ENCODE assay signal across 8 cellular contexts in the genomic region with DNA sequence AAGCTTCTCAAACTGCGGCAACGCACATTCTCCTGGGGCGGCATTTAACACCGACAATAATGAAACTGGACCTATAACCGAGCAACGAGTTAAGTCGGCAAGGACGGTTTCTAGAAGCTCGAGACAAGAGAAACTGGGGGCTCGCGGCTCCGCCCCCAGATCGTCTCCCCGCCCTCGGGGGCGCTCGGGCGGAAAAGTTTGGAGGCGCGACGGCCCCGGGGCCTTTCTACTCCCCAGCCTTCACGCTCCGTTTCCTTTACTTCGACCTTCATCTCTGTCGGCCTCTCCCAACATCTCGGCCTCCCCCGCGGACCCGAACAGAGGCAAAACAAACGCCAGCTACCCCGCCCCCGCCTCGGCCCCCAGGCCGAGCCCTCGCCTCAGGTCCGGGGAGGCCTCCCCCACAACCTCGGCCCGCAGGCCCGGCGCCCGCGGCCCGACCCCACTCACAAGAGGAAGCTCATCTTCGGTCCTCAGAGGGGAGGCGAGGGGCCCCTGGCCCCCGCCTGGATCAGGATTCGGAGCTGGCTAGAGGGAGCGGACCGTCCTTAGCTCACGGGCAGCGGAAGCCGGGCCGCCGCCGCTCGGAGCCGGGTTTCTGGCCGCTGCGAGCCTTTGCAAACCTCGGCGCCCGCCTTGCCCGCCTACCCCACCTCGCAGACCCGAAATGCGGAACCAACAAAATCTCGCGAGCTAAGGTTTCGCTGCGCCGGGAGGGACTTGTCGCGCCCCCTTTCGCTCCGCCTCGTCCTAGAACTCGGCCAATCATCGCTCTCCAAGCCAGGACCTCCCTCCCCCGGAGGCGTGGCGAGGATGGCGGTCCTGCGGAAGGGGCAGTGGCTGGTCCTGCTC. TPM values are rescaled to one million over a fixed set of nuclear protein-coding genes. Genes with fewer than 3 reads are reported as not detected.
DNase-seq lines count a peak whose midpoint lies in the region; ATAC-seq, FAIRE-seq and TF ChIP-seq lines count a peak whose summit lies in the region.

A gene (minus strand): TSS at position 669 of the 852 bp plus-strand sequence. CDS start 205 bp downstream, at position 464.

- no peaks in the 10 kb centered on the region for H3K27me3 Mint-ChIP-seq in chondrocyte (ENCODE audit: low read depth)

- H3K9me3 Mint-ChIP-seq in chondrocyte (ENCODE audit: low read depth): no peaks in the 10 kb centered on the region

- H3K4me1 ChIP-seq in kidney (ENCODE audit: control insufficient read depth in 1 of 2, insufficient read depth in 1 of 2, low read depth in 1 of 2, low read length in 2 of 2): peaks cover 0 to 4% of the 10 kb centered on the region in 2 donors

- peak; percentile 82 for ATAC-seq in HG03439 (IDR thresholded peaks at IDR 0.05; ENCODE audit: unreplicated experiment)

- H3K36me3 ChIP-seq in kidney (ENCODE audit: control insufficient read depth in 1 of 2, insufficient read depth in 2 of 2, low read length in 2 of 2): peaks cover 0 to 2% of the 10 kb centered on the region in 2 donors

- DNase-seq in AML-193 (lab: John Stamatoyannopoulos, UW) (peak; percentile 96 to 97), NCI-H510A treated with DMSO at 0.1 percent for 48 hours (lab: John Stamatoyannopoulos, UW) (peak; percentile 96), chondrocyte (ENCODE audit: low spot score) (peak; percentile 98), kidney (peak; percentile 99)
- DNase-seq in activated CD4-positive, alpha-beta T cell treated with anti-CD3 and anti-CD28 coated beads for 24 hours (ENCODE audit: low read depth in 2 of 2): peak; percentile 94 to 97
- DNase-seq in stimulated activated CD4-positive, alpha-beta T cell treated with anti-CD3 and anti-CD28 coated beads, Interleukin-15, amount 100 ng/mL, for 24 hours: peak; percentile 99

- peak within 1 kb of the TSS; percentile 78 for H3K4me3 Mint-ChIP-seq in chondrocyte (ENCODE audit: unreplicated experiment)

- FAIRE-seq in kidney (lab: Jason Lieb, UNC): peak; percentile 95

- peaks cover 2% of the 10 kb centered on the region for H3K36me3 Mint-ChIP-seq in chondrocyte (ENCODE audit: low read depth)

- H3K27ac ChIP-seq in kidney (ENCODE audit: low read depth in 2 of 2, low read length in 2 of 2): peak within 1 kb of the TSS; percentile 92 to 93

- no peaks in the 10 kb centered on the region for H3K9me3 ChIP-seq in kidney (ENCODE audit: control insufficient read depth in 1 of 2, low read length in 2 of 2)

- peak within 1 kb of the TSS; percentile 80 to 95 for H3K4me3 ChIP-seq in kidney (ENCODE audit: low read length in 2 of 2)

- peak; percentile 96 for TF ChIP-seq POLR2A in GM19193 (IDR thresholded peaks at IDR 0.05; ENCODE audit: extremely low read depth, insufficient read depth, insufficient read length)

- peak within 1 kb of the TSS; percentile 85 for H3K27ac Mint-ChIP-seq in chondrocyte (ENCODE audit: unreplicated experiment)

- TF ChIP-seq CTCF in chondrocyte (IDR thresholded peaks at IDR 0.05): no peak
- TF ChIP-seq CTCF in kidney (IDR thresholded peaks at IDR 0.05; ENCODE audit: borderline replicate concordance, extremely low read depth, insufficient read depth): peak; percentile 9

- intact Hi-C loops in kidney (cut with DNase I): no loop called here

- H3K9ac ChIP-seq in kidney (ENCODE audit: low read length in 2 of 2): peak within 1 kb of the TSS; percentile 85 to 86

- peaks cover 28% of the 10 kb centered on the region for H3K4me1 Mint-ChIP-seq in chondrocyte (ENCODE audit: low read depth)

RNA-seq across cellular contexts. Expression of the gene that starts here (rescaled TPM):
- 78.3 to 96.1 TPM (median 81.0 TPM) in 3 replicates for total RNA-seq in chondrocyte
- total RNA-seq in kidney: 117 TPM
- 36.2 TPM for polyA plus RNA-seq in kidney (ENCODE audit: insufficient read depth, low read depth, low replicate concordance)

Comparison
In these comparisons a context has a peak if more than half of its experiments do, and no peak if none do; other contexts are left out.
1. Peak in every context shown above with its lines: DNase-seq, ATAC-seq, H3K4me3 ChIP-seq and H3K27ac ChIP-seq.